In the genomic region with DNA sequence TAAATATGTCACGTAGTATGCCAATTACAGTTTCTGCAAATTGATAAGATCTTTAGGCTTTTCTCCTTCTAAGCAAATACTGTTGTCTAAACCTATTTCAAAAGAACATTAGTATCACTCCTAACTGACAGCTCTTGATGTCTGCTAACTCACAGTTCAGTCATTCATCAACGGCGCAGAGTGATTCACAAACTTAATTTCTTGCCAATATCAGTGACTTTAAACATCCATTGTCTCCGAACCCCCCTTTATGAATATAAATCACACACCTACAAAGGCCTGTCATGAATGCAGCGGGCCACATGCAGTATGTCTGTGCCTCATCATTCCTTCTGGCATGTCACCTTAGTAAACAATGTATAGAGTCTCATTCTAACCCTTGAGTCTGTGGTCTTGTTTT, we compare ENCODE assay signal across 2 cellular contexts.
TF ChIP-seq lines count a peak whose summit lies in the region.

No MANE protein-coding gene starts in this region.

TF ChIP-seq in IMR-90, 13 proteins besides CTCF, POLR2A, EP300 and RAD21 (continued from another document):
- TF ChIP-seq ELK1 (IDR thresholded peaks at IDR 0.05; ENCODE audit: borderline replicate concordance, low read depth, low read length) (no peak), BHLHE40 (IDR thresholded peaks at IDR 0.05; ENCODE audit: low read depth, low read length) (no peak), SMC3 (IDR thresholded peaks at IDR 0.05; ENCODE audit: low read depth, low read length) (no peak), CEBPB (IDR thresholded peaks at IDR 0.05; ENCODE audit: low read depth, low read length) (no peak), MXI1 (IDR thresholded peaks at IDR 0.05; ENCODE audit: borderline replicate concordance, low read depth, low read length) (no peak), MAFK (IDR thresholded peaks at IDR 0.05; ENCODE audit: low read depth, low read length) (no peak), RCOR1 (IDR thresholded peaks at IDR 0.05; ENCODE audit: insufficient replicate concordance, low read length) (no peak), MAZ (IDR thresholded peaks at IDR 0.05; ENCODE audit: borderline replicate concordance, low read depth, low read length) (no peak), RFX5 (IDR thresholded peaks at IDR 0.05; ENCODE audit: low read depth, low read length) (no peak), NFE2L2 (IDR thresholded peaks at IDR 0.05; ENCODE audit: low read depth, low read length) (no peak), FOS (IDR thresholded peaks at IDR 0.05; ENCODE audit: low read depth, low read length) (no peak)
- TF ChIP-seq, protein P1, sequence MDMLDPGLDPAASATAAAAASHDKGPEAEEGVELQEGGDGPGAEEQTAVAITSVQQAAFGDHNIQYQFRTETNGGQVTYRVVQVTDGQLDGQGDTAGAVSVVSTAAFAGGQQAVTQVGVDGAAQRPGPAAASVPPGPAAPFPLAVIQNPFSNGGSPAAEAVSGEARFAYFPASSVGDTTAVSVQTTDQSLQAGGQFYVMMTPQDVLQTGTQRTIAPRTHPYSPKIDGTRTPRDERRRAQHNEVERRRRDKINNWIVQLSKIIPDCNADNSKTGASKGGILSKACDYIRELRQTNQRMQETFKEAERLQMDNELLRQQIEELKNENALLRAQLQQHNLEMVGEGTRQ (IDR thresholded peaks at IDR 0.05; ENCODE audit: low read depth, low read length), result no peak
TF ChIP-seq in IMR-90: peak in this region for 0.

TF ChIP-seq in neural cell, 6 proteins besides CTCF, POLR2A, EP300 and RAD21 (continued from another document):
- peak; percentile 25 for TF ChIP-seq REST (IDR thresholded peaks at IDR 0.05; ENCODE audit: borderline replicate concordance)
- TF ChIP-seq POLR2AphosphoS5 (IDR thresholded peaks at IDR 0.05), result peak; percentile 41
- no peak for TF ChIP-seq SMC3 (conservative IDR thresholded peaks at IDR 0.05; ENCODE audit: poor library complexity)
